ENCODE assay signal across 9 cellular contexts in the genomic region with DNA sequence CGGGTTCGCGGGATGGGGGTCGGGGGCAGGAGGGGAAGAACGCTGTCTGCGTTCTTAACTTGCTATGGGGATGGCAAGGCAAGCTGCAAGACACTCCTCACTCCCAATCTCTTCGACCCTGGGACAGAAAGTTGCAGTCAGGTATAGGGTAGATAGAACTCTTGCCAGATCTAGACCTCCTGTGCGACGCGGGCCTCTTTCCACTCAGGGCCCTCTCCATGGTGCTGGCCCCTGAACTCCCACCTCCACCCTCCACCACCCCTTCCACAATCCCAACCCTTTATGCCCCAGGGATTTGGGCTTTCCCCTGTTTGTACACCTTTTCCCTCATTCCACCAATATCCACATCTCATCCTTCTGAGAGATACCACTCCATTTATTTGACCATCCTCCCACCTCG. TPM values are rescaled to one million over a fixed set of nuclear protein-coding genes. Genes with fewer than 3 reads are reported as not detected.
A peak's percentile ranks its signal among the peaks of the same experiment; 100 is the strongest.
DNase-seq lines count a peak whose midpoint lies in the region; ATAC-seq and TF ChIP-seq lines count a peak whose summit lies in the region.
"Had no signal": no experiment of that assay in that cellular context is flagged by ENCODE, and none has a peak within 500 bp of the region (broad histone marks: within the 10 kb centered on the region; RNA-seq: fewer than 3 reads in every experiment).

No MANE protein-coding gene starts in this region.

- WGBS in spleen, 5 donors = 70 to 82% (median 76%) methylated on average over 11 of the region's 11 CpGs

- no peak for TF ChIP-seq POLR2A in spleen (IDR thresholded peaks at IDR 0.05)

- peak overlapping the region; percentile 64 for H3K27ac ChIP-seq in HEK293 (ENCODE audit: extremely low read depth, low read depth, low read length)
- peak overlapping the region in 7 of 8 donors; percentile 75 to 97 (median 95) for H3K27ac ChIP-seq in spleen

- no peaks in the 10 kb centered on the region for H3K27me3 Mint-ChIP-seq in activated B cell treated with CpG ODN at 0.5 μM for 24 hours
- H3K27me3 Mint-ChIP-seq in glutamatergic neuron (ENCODE audit: unreplicated experiment) = peaks cover 5% of the 10 kb centered on the region

- no peak for DNase-seq in activated B cell treated with CpG ODN at 0.5 μM for 24 hours
- no peak for DNase-seq in glutamatergic neuron
- no peak for DNase-seq in spleen
- DNase-seq in T-helper 9 cell = no peak
- no peak for DNase-seq in globus pallidus (ENCODE audit: low spot score)
- DNase-seq: activated CD8-positive, alpha-beta memory T cell treated with anti-CD3 and anti-CD28 coated beads, Interleukin-2, amount 50 U/mL, for 48 hours had no signal

- H3K4me3 ChIP-seq in HEK293 (ENCODE audit: low read depth, low read length) (peak overlapping the region; percentile 77), spleen (peak overlapping the region in 7 of 8 donors; percentile 37 to 72 (median 61))

- H3K27ac Mint-ChIP-seq in activated B cell treated with CpG ODN at 0.5 μM for 24 hours (peak overlapping the region; percentile 98), glutamatergic neuron (ENCODE audit: unreplicated experiment) (peak overlapping the region; percentile 52)

- H3K4me1 ChIP-seq in HEK293 (ENCODE audit: control insufficient read depth, insufficient read depth, low read length) (peaks cover 12% of the 10 kb centered on the region; the same call in 1 of the 2 replicates), spleen (peaks cover 33 to 51% (median 45%) of the 10 kb centered on the region in 6 donors)

- H3K9me3 Mint-ChIP-seq in activated B cell treated with CpG ODN at 0.5 μM for 24 hours (no peaks in the 10 kb centered on the region), glutamatergic neuron (ENCODE audit: unreplicated experiment) (peaks cover 6% of the 10 kb centered on the region)

- ATAC-seq in activated B cell treated with CpG ODN at 0.5 μM for 24 hours (ENCODE audit: low read depth) (no peak), GM21786 (IDR thresholded peaks at IDR 0.05; ENCODE audit: unreplicated experiment) (no peak), HG02981 (IDR thresholded peaks at IDR 0.05; ENCODE audit: unreplicated experiment) (no peak)

- H3K27me3 ChIP-seq in spleen (replicated peaks in 1 of 7) = no peaks in the 10 kb centered on the region

- H3K36me3 Mint-ChIP-seq in activated B cell treated with CpG ODN at 0.5 μM for 24 hours (ENCODE audit: low read depth) = peaks cover 27% of the 10 kb centered on the region
- no peaks in the 10 kb centered on the region for H3K36me3 Mint-ChIP-seq in glutamatergic neuron (ENCODE audit: unreplicated experiment)

- TF ChIP-seq CTCF in HEK293 (tag by site-specific recombination; IDR thresholded peaks at IDR 0.05) (no peak), activated B cell treated with CpG ODN at 0.5 μM for 24 hours (IDR thresholded peaks at IDR 0.05) (no peak), glutamatergic neuron (IDR thresholded peaks at IDR 0.05; ENCODE audit: partially characterized antibody, unreplicated experiment) (no peak), spleen (IDR thresholded peaks at IDR 0.05 in 8 of 11, conservative IDR thresholded peaks at IDR 0.05 in 3 of 11) (no peak)

- intact Hi-C loops in activated B cell treated with CpG ODN at 0.5 μM for 24 hours (cut with micrococcal nuclease) = loop anchor here (1.0 to 5.0 kb wide), 10 partner anchors 19 to 487 kb away; partner anchors contain the start of genes ANKRD52, MYL6B, PYM1 and RAB5B
- intact Hi-C loops in spleen (cut with DNase I; ENCODE audit: low total_unique reads) = no loop called here

- H3K36me3 ChIP-seq in HEK293 (ENCODE audit: control insufficient read depth in 2 of 2, insufficient read depth in 1 of 2, low read length in 2 of 2) = peaks cover 9 to 24% of the 10 kb centered on the region in 2 experiments; a peak in 2 of 3 replicates
- peaks cover 0 to 38% (median 7%) of the 10 kb centered on the region in 6 donors for H3K36me3 ChIP-seq in spleen

- H3K4me3 Mint-ChIP-seq in activated B cell treated with CpG ODN at 0.5 μM for 24 hours (peak overlapping the region; percentile 99), glutamatergic neuron (ENCODE audit: unreplicated experiment) (peak overlapping the region; percentile 75)

- POLR2A ChIA-PET in HEK293 (lab: Yijun Ruan, JAX) = no interaction called here
- POLR2A ChIA-PET in activated B cell treated with CpG ODN at 0.5 μM for 24 hours (lab: Charles Lee) = no interaction called here

- H3K9me3 ChIP-seq in HEK293 (ENCODE audit: control insufficient read depth, insufficient read depth, low read depth, low read length) (no peaks in the 10 kb centered on the region), spleen (no peaks in the 10 kb centered on the region)

- H3K4me1 Mint-ChIP-seq in activated B cell treated with CpG ODN at 0.5 μM for 24 hours (peaks cover 44% of the 10 kb centered on the region), glutamatergic neuron (ENCODE audit: low read depth, unreplicated experiment) (peaks cover 13% of the 10 kb centered on the region)

- CTCF ChIA-PET in HEK293 (lab: Yijun Ruan, JAX) = interaction anchor here (0.6 to 2.3 kb wide), 3 partner anchors 14 to 106 kb away, joined by 3 to 9 read pairs (median 3); no protein-coding TSS in a partner anchor
- CTCF ChIA-PET in activated B cell treated with CpG ODN at 0.5 μM for 24 hours (lab: Charles Lee) = no interaction called here

TF ChIP-seq in HEK293, 187 proteins besides CTCF, POLR2A, EP300 and RAD21 (continues in another document):
- TF ChIP-seq ZNF623 (tag by site-specific recombination; IDR thresholded peaks at IDR 0.05) (no peak), ZNF174 (tag by site-specific recombination; IDR thresholded peaks at IDR 0.05) (no peak), ZNF350 (tag by site-specific recombination; IDR thresholded peaks at IDR 0.05) (no peak), KLF7 (tag by site-specific recombination; IDR thresholded peaks at IDR 0.05; ENCODE audit: borderline replicate concordance) (no peak), GLI4 (tag by site-specific recombination; IDR thresholded peaks at IDR 0.05) (no peak), ZNF48 (tag by site-specific recombination; IDR thresholded peaks at IDR 0.05) (no peak), ZNF664 (tag by site-specific recombination; IDR thresholded peaks at IDR 0.05) (no peak), SCRT2 (tag by site-specific recombination; IDR thresholded peaks at IDR 0.05) (no peak), REST (tag by site-specific recombination; IDR thresholded peaks at IDR 0.05) (peak; percentile 99), ZNF600 (tag by site-specific recombination; IDR thresholded peaks at IDR 0.05) (0 out of 2 replicates have a peak, but pooled peaks have one; percentile 15), BCL11B (tag by site-specific recombination; IDR thresholded peaks at IDR 0.05; ENCODE audit: low read depth) (peak; percentile 12; the same call in 1 of the 2 replicates)

RNA-seq across cellular contexts. Expression of gene NABP2, which starts 0.8 kb away (rescaled TPM):
- total RNA-seq in activated B cell treated with CpG ODN at 0.5 μM for 24 hours (27.7 and 31.4 TPM in 2 replicates), glutamatergic neuron (ENCODE audit: unreplicated experiment) (42.6 TPM), spleen (10 to 100 TPM; 13.4 to 21.3 (median 18.4) TPM)
- polyA plus RNA-seq in spleen = 10 to 100 TPM; 19.7 to 24.6 (median 23.1) TPM

RNA-seq across cellular contexts. Expression of gene RNF41, which starts 3.2 kb away (rescaled TPM):
- total RNA-seq in activated B cell treated with CpG ODN at 0.5 μM for 24 hours = 75.8 and 86.0 TPM in 2 replicates
- total RNA-seq in glutamatergic neuron (ENCODE audit: unreplicated experiment) = 72.6 TPM
- 10 to 100 TPM; 38.5 to 56.1 (median 47.6) TPM for total RNA-seq in spleen
- polyA plus RNA-seq in spleen = 10 to 100 TPM; 13.2 to 21.0 (median 15.8) TPM

RNA-seq across cellular contexts. Expression of gene SLC39A5, which starts 4.9 kb away (rescaled TPM):
- total RNA-seq in activated B cell treated with CpG ODN at 0.5 μM for 24 hours (0.37 and 1.00 TPM in 2 replicates), glutamatergic neuron (ENCODE audit: unreplicated experiment) (0.61 TPM), spleen (1 to 10 TPM in 1 of 7 donors, under 1 TPM in 2, not detected in 4; 0.44 to 1.3 (median 0.92) TPM)
- polyA plus RNA-seq in spleen = under 1 TPM; 0.18 to 0.63 (median 0.22) TPM

RNA-seq across cellular contexts. Expression of gene ANKRD52, which starts 33.2 kb away (rescaled TPM):
- total RNA-seq in activated B cell treated with CpG ODN at 0.5 μM for 24 hours (44.1 and 44.8 TPM in 2 replicates), glutamatergic neuron (ENCODE audit: unreplicated experiment) (49.1 TPM), spleen (10 to 100 TPM; 16.6 to 35.2 (median 27.5) TPM)
- polyA plus RNA-seq in spleen = 1 to 10 TPM; 2.2 to 9.5 (median 2.8) TPM

RNA-seq across cellular contexts. Expression of gene SMARCC2, which starts 35.7 kb away (rescaled TPM):
- total RNA-seq in activated B cell treated with CpG ODN at 0.5 μM for 24 hours (109 and 136 TPM in 2 replicates), glutamatergic neuron (ENCODE audit: unreplicated experiment) (196 TPM), spleen (100 to 1,000 TPM in 4 of 7 donors, 10 to 100 TPM in 3; 73.7 to 121 (median 101) TPM)
- 10 to 100 TPM in 1 of 3 donors, 1 to 10 TPM in 2; 8.5 to 24.7 (median 9.4) TPM for polyA plus RNA-seq in spleen
